Comparison of ENCODE assay signal across 8 cellular contexts in genomic region chr11:17077240-17077519, GRCh38. TPM values are rescaled to one million over a fixed set of nuclear protein-coding genes. Genes with fewer than 3 reads are reported as not detected.
DNase-seq lines count a peak whose midpoint lies in the region; ATAC-seq and TF ChIP-seq lines count a peak whose summit lies in the region.

No MANE protein-coding gene starts in this region.

- H3K9me3 Mint-ChIP-seq in CD4-positive, alpha-beta T cell = no peaks in the 10 kb centered on the region
- H3K9me3 Mint-ChIP-seq in chondrocyte (ENCODE audit: low read depth) = no peaks in the 10 kb centered on the region

- peak; percentile 47 for ATAC-seq in CD4-positive, alpha-beta T cell (ENCODE audit: poor library complexity)
- peak; percentile 10 for ATAC-seq in GM21447 (IDR thresholded peaks at IDR 0.05; ENCODE audit: unreplicated experiment)

- H3K23ac ChIP-seq in mesendoderm (ENCODE audit: low read length) = no peak overlapping the region

- peaks cover 56% of the 10 kb centered on the region for H3K36me3 Mint-ChIP-seq in CD4-positive, alpha-beta T cell (ENCODE audit: low read depth)
- H3K36me3 Mint-ChIP-seq in chondrocyte (ENCODE audit: low read depth) = peaks cover 20% of the 10 kb centered on the region

- H3K36me3 ChIP-seq in KMS-11 (ENCODE audit: insufficient read depth) = peaks cover 20% of the 10 kb centered on the region; the same call in 1 of the 2 replicates
- peaks cover 7% of the 10 kb centered on the region for H3K36me3 ChIP-seq in mesendoderm (ENCODE audit: control insufficient read depth, insufficient read depth, low read length)

- intact Hi-C loops in CD4-positive, alpha-beta T cell (cut with DNase I, micrococcal nuclease) = loop anchor here (2.0 to 10.0 kb wide), 9 partner anchors 130 to 1558 kb away; partner anchors contain the start of genes C11orf58 (in 2 of the 2), NCR3LG1 (in 1 of the 2), NUCB2 (in 1 of the 2) and PIK3C2A (in 1 of the 2)

- H3K27me3 ChIP-seq in CD4-positive, alpha-beta T cell (ENCODE audit: control insufficient read depth, insufficient read depth, low read length) = no peaks in the 10 kb centered on the region
- no peaks in the 10 kb centered on the region for H3K27me3 ChIP-seq in KMS-11 (ENCODE audit: insufficient read depth, low read depth)
- H3K27me3 ChIP-seq in mesendoderm (ENCODE audit: insufficient read depth, low read length, poor library complexity) = no peaks in the 10 kb centered on the region

- H3K79me2 ChIP-seq in KMS-11 (ENCODE audit: insufficient read depth, low read depth) (peaks cover 28% of the 10 kb centered on the region), mesendoderm (ENCODE audit: control insufficient read depth, insufficient read depth, low read length) (peaks cover 19% of the 10 kb centered on the region)

- peak overlapping the region; percentile 92 for H3K4me3 Mint-ChIP-seq in CD4-positive, alpha-beta T cell
- H3K4me3 Mint-ChIP-seq in chondrocyte (ENCODE audit: unreplicated experiment) = peak overlapping the region; percentile 99

- peak overlapping the region; percentile 95 for H3K27ac Mint-ChIP-seq in CD4-positive, alpha-beta T cell
- peak overlapping the region; percentile 99 for H3K27ac Mint-ChIP-seq in chondrocyte (ENCODE audit: unreplicated experiment)

- POLR2A ChIA-PET in CD4-positive, alpha-beta T cell (lab: Charles Lee) = interaction anchor here (0.6 to 3.9 kb wide), 14 partner anchors 11 to 1557 kb away, joined by 3 to 35 read pairs (median 4); partner anchors contain the start of genes C11orf58, NUCB2, PIK3C2A and SPTY2D1

- H2BK5ac ChIP-seq in mesendoderm (ENCODE audit: low read length) = peak overlapping the region; percentile 76

- H3K4me2 ChIP-seq in KMS-11 (peak overlapping the region; percentile 98), mesendoderm (ENCODE audit: low read length) (peak overlapping the region; percentile 100)

- CTCF ChIA-PET in CD4-positive, alpha-beta T cell (lab: Charles Lee) = no interaction called here

- H4K5ac ChIP-seq in mesendoderm (ENCODE audit: low read length) = peak overlapping the region; percentile 8

- peaks cover 3% of the 10 kb centered on the region for H3K79me1 ChIP-seq in mesendoderm (ENCODE audit: low read length)

- H4K8ac ChIP-seq in mesendoderm (ENCODE audit: low read depth, low read length) = no peak overlapping the region

- H3K4me1 ChIP-seq in KMS-11 (ENCODE audit: low read depth, poor library complexity, severe bottlenecking) (peaks cover 22% of the 10 kb centered on the region), mesendoderm (ENCODE audit: control insufficient read depth, low read depth, low read length) (peaks cover 2% of the 10 kb centered on the region)

- H3K18ac ChIP-seq in mesendoderm (ENCODE audit: low read length) = peak overlapping the region; percentile 53

- H2AFZ ChIP-seq in KMS-11 (ENCODE audit: low read depth) = no peak overlapping the region

- H3K27ac ChIP-seq in CD4-positive, alpha-beta T cell (ENCODE audit: low read depth, low read length) = peak overlapping the region; percentile 93
- H3K27ac ChIP-seq in KMS-11 (peak overlapping the region; percentile 75), mesendoderm (ENCODE audit: low read depth, low read length) (no peak overlapping the region)

- peaks cover 45% of the 10 kb centered on the region for H3K4me1 Mint-ChIP-seq in CD4-positive, alpha-beta T cell (ENCODE audit: low read depth)
- peaks cover 40% of the 10 kb centered on the region for H3K4me1 Mint-ChIP-seq in chondrocyte (ENCODE audit: low read depth)

- no peak overlapping the region for H2BK120ac ChIP-seq in mesendoderm (ENCODE audit: low read depth, low read length)

- H2AK5ac ChIP-seq in mesendoderm (ENCODE audit: low read length) = no peak overlapping the region

- no peaks in the 10 kb centered on the region for H3K9me3 ChIP-seq in CD4-positive, alpha-beta T cell (ENCODE audit: control insufficient read depth, low read length)

- peak overlapping the region; percentile 70 for H3K4ac ChIP-seq in mesendoderm (ENCODE audit: low read depth, low read length)

- DNase-seq in CD4-positive, alpha-beta T cell = peak in 2 of 10 experiments; percentile 23 to 48
- DNase-seq in chondrocyte (ENCODE audit: low spot score) (no peak), mesendoderm (no peak), NCI-H1436 (lab: John Stamatoyannopoulos, UW) (no peak)
- no peak for DNase-seq in stimulated activated CD4-positive, alpha-beta T cell treated with anti-CD3 and anti-CD28 coated beads, Interleukin-15, amount 100 ng/mL, for 24 hours
- DNase-seq in stimulated activated CD4-positive, alpha-beta T cell treated with anti-CD3 and anti-CD28 coated beads, Interleukin-2, amount 100 ng/mL, for 48 hours = no peak

- H3K56ac ChIP-seq in mesendoderm (ENCODE audit: low read length) = peak overlapping the region; percentile 100

- WGBS in mesendoderm (ENCODE audit: extremely low coverage, insufficient coverage, low lambda C conversion rate) = no CpG with 5 or more reads among the region's 20 CpGs

- H3K4me3 ChIP-seq in KMS-11 (IDR thresholded peaks at IDR 0.05; ENCODE audit: insufficient read depth, low read depth, low read length) = no peak overlapping the region
- H3K4me3 ChIP-seq in mesendoderm (ENCODE audit: low read length) = peak overlapping the region; percentile 82

- H2BK15ac ChIP-seq in mesendoderm (replicated peaks; ENCODE audit: low read depth) = no peak overlapping the region

- H3K27me3 Mint-ChIP-seq in CD4-positive, alpha-beta T cell = no peaks in the 10 kb centered on the region
- H3K27me3 Mint-ChIP-seq in chondrocyte (ENCODE audit: low read depth) = no peaks in the 10 kb centered on the region

- H4K20me1 ChIP-seq in KMS-11 (ENCODE audit: insufficient read depth) = no peaks in the 10 kb centered on the region

- peak overlapping the region; percentile 98 for H3K9ac ChIP-seq in KMS-11
- H3K9ac ChIP-seq in mesendoderm (ENCODE audit: low read length) = peak overlapping the region; percentile 84

- TF ChIP-seq CTCF in CD4-positive, alpha-beta T cell (IDR thresholded peaks at IDR 0.05) = no peak
- no peak for TF ChIP-seq CTCF in KMS-11 (conservative IDR thresholded peaks at IDR 0.05; ENCODE audit: low read depth, low read length)
- no peak for TF ChIP-seq CTCF in chondrocyte (IDR thresholded peaks at IDR 0.05)

RNA-seq across cellular contexts. Expression of gene RPS13, which starts 0.3 kb away (rescaled TPM):
- 1,000 to 10,000 TPM; 2,215 to 2,217 TPM for total RNA-seq in CD4-positive, alpha-beta T cell
- 633 to 798 TPM (median 644 TPM) in 3 replicates for total RNA-seq in chondrocyte
- polyA plus RNA-seq in mesendoderm (2013, experiment 1 of 2) = 2,676 TPM
- polyA plus RNA-seq in mesendoderm (2013, experiment 2 of 2) = 2,702 TPM
